Comparison of ENCODE assay signal across 22 cellular contexts in genomic region chr13:101763191-101763590, GRCh38.
"Had no signal": no experiment of that assay in that cellular context is flagged by ENCODE, and none has a peak within 500 bp of the region (broad histone marks: within the 10 kb centered on the region; RNA-seq: fewer than 3 reads in every experiment).

No MANE protein-coding gene starts in this region.

- H3K4me1 ChIP-seq: pancreas, sigmoid colon, spleen, upper lobe of left lung had no signal

- H3K9me3 ChIP-seq: neutrophil, pancreas, sigmoid colon, spleen, thoracic aorta, upper lobe of left lung had no signal

- ATAC-seq: activated CD8-positive, alpha-beta T cell treated with anti-CD3 and anti-CD28 coated beads, Interleukin-2, amount 10 ng/mL, durations not matched to agents 7 days and 5 days; natural killer cell treated with Interleukin-12 subunit alpha and Interleukin-12 subunit beta and Interleukin-15 and Interleukin-18, amount 100 ng/mL, for 72 hours; pancreas; stimulated activated memory B cell treated with anti-CD40 and anti-IgM and Interleukin-4, amounts not matched to agents 10 μg/mL and 1 μg/mL and 100 μg/mL, for 72 hours had no signal

- H3K36me3 ChIP-seq: neutrophil, pancreas, sigmoid colon, spleen, thoracic aorta, upper lobe of left lung had no signal

- DNase-seq: activated CD4-positive, alpha-beta T cell treated with anti-CD3 and anti-CD28 coated beads for 48 hours; activated CD4-positive, CD25-positive, alpha-beta regulatory T cell; activated CD8-positive, alpha-beta T cell treated with anti-CD3 and anti-CD28 coated beads, Interleukin-2, amount 10 ng/mL, durations not matched to agents 7 days and 5 days; activated naive CD4-positive, alpha-beta T cell treated with Interleukin-2 at 50 U/mL for 16 hours; activated naive CD8-positive, alpha-beta T cell treated with anti-CD3 and anti-CD28 coated beads, Interleukin-2, amount 10 ng/mL, durations not matched to agents 7 days and 5 days; activated T-cell treated with anti-CD3 and anti-CD28 coated beads, Interleukin-2, amount 50 U/mL, for 24 hours; amygdala; central memory CD4-positive, alpha-beta T cell; foreskin melanocyte; hypothalamus; kidney; pancreas; sigmoid colon; spleen; stimulated activated CD4-positive, alpha-beta T cell treated with anti-CD3 and anti-CD28 coated beads, Interleukin-4, amount 100 ng/mL, for 4 hours; T-helper 9 cell; upper lobe of left lung had no signal

- H3K4me3 ChIP-seq: coronary artery, pancreas, sigmoid colon, spleen, thoracic aorta, upper lobe of left lung had no signal

- H3K27me3 ChIP-seq: pancreas, sigmoid colon, upper lobe of left lung had no signal

- H3K27ac ChIP-seq: coronary artery, neutrophil, pancreas, sigmoid colon, spleen, thoracic aorta, upper lobe of left lung had no signal
